8 cellular contexts compared by ENCODE assay signal in the genomic region with DNA sequence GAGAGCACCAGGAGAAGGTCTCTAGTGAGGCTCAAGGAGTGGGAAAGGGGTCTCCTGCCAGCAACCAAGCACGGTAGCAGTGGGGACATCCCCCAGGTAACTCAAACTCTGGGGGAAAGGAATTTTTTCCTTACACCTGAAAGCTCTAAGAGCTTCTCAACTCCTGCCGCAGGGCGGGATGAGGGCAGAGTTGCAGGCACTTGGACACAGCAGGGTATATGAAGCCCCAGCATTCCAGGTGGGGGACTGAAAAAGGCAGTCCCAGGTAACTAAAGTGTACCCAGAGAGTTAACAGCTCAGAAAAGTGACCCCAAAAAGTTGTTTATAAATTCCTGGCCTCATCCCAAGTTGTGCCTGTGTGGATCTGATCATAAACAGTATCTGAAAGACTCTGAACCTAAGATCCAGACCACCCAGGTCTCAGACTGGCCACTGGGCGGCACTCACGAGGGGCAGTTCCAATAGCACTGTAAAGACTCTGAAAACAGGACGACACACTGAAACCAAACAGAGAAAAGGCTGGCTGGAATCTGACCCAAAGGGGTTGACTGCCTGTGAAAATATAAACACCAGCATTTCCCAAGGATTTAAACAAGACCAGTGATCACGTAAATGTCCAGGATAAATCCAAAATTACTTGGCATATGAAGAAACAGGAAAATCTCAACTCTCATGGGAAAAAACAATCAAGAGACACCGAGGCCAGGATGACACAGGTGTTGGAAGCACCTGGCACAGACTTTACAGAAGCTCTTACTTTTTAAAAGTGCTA. TPM values are rescaled to one million over a fixed set of nuclear protein-coding genes. Genes with fewer than 3 reads are reported as not detected.
DNase-seq lines count a peak whose midpoint lies in the region; ATAC-seq and TF ChIP-seq lines count a peak whose summit lies in the region.

No MANE protein-coding gene starts in this region.

- no peak for ATAC-seq in HG02678 (IDR thresholded peaks at IDR 0.05; ENCODE audit: unreplicated experiment)

- H3K9ac ChIP-seq in SK-N-SH (no peak overlapping the region), neural cell (ENCODE audit: low read length) (no peak overlapping the region)

- no peaks in the 10 kb centered on the region for H3K36me3 ChIP-seq in SK-N-SH (replicated peaks in 1 of 2; ENCODE audit: control insufficient read depth in 1 of 2, insufficient read depth in 2 of 2, low read length in 1 of 2)
- no peaks in the 10 kb centered on the region for H3K36me3 ChIP-seq in neural cell (ENCODE audit: insufficient read depth, low read length)

- H3K9me2 ChIP-seq in SK-N-SH (no peaks in the 10 kb centered on the region), neural cell (ENCODE audit: insufficient read depth, low read length) (no peaks in the 10 kb centered on the region)

- H3K27me3 ChIP-seq in SK-N-SH (ENCODE audit: insufficient read depth) (no peaks in the 10 kb centered on the region), neural cell (ENCODE audit: insufficient read depth, low read depth, low read length) (no peaks in the 10 kb centered on the region)

- H3K27ac ChIP-seq in SK-N-SH (ENCODE audit: low read depth in 2 of 2, low read length in 1 of 2): no peak overlapping the region
- no peak overlapping the region for H3K27ac ChIP-seq in neural cell (ENCODE audit: low read length)

- no peaks in the 10 kb centered on the region for H3K9me3 ChIP-seq in SK-N-SH
- no peaks in the 10 kb centered on the region for H3K9me3 ChIP-seq in neural cell (ENCODE audit: low read length)

- CTCF ChIA-PET in SK-N-SH (lab: Yijun Ruan, JAX): interaction anchor here (0.7 to 3.9 kb wide), 18 partner anchors 9 to 409 kb away, joined by 3 to 30 read pairs (median 4); no protein-coding TSS in a partner anchor

- TF ChIP-seq CTCF in SK-N-SH (IDR thresholded peaks at IDR 0.05) (peak; percentile 82), neural cell (IDR thresholded peaks at IDR 0.05; ENCODE audit: poor library complexity, severe bottlenecking) (peak; percentile 35)

- POLR2A ChIA-PET in SK-N-SH (lab: Yijun Ruan, JAX): no interaction called here

- no peaks in the 10 kb centered on the region for H3K79me2 ChIP-seq in SK-N-SH (ENCODE audit: insufficient read depth)
- no peaks in the 10 kb centered on the region for H3K79me2 ChIP-seq in neural cell (replicated peaks; ENCODE audit: insufficient read depth, low read length)

- H4K20me1 ChIP-seq in SK-N-SH (ENCODE audit: insufficient read depth) (no peaks in the 10 kb centered on the region), neural cell (ENCODE audit: insufficient read depth) (no peaks in the 10 kb centered on the region)

- TF ChIP-seq RAD21 in SK-N-SH (IDR thresholded peaks at IDR 0.05; ENCODE audit: low read length) (peak; percentile 70), neural cell (conservative IDR thresholded peaks at IDR 0.05) (no peak)

- TF ChIP-seq EP300 in SK-N-SH (IDR thresholded peaks at IDR 0.05; ENCODE audit: borderline replicate concordance in 1 of 2, low read depth in 1 of 2, low read length in 1 of 2) (no peak), neural cell (conservative IDR thresholded peaks at IDR 0.05; ENCODE audit: poor library complexity, severe bottlenecking) (no peak)

- peak overlapping the region; percentile 20 for H2AFZ ChIP-seq in SK-N-SH (ENCODE audit: low read depth)
- no peak overlapping the region for H2AFZ ChIP-seq in neural cell (ENCODE audit: low read depth, low read length)

- DNase-seq in DMS153 (lab: John Stamatoyannopoulos, UW): peak; percentile 51
- peak; percentile 28 for DNase-seq in HuH-7.5 (ENCODE audit: low spot score)
- peak; percentile 73 for DNase-seq in SK-N-SH
- peak; percentile 72 for DNase-seq in fibroblast of gingiva (ENCODE audit: low read depth)
- no peak for DNase-seq in activated naive CD4-positive, alpha-beta T cell treated with Interleukin-2 at 50 U/mL for 16 hours
- DNase-seq in NCI-H1436 (lab: John Stamatoyannopoulos, UW): no peak

- peaks cover 11 to 13% of the 10 kb centered on the region in 2 experiments; a peak in 2 of 4 replicates for H3K4me1 ChIP-seq in SK-N-SH (ENCODE audit: control insufficient read depth in 1 of 2, insufficient read depth in 2 of 2, low read depth in 1 of 2, low read length in 1 of 2)

- WGBS in SK-N-SH (ENCODE audit: low lambda C conversion rate): 42% methylated on average over 8 of the region's 8 CpGs

- no peak overlapping the region for H3K4me2 ChIP-seq in SK-N-SH
- no peak overlapping the region for H3K4me2 ChIP-seq in neural cell (ENCODE audit: low read length)

- H3K4me3 ChIP-seq in SK-N-SH (ENCODE audit: low read depth in 2 of 2, low read length in 1 of 2): no peak overlapping the region; a peak in 1 of 4 replicates
- H3K4me3 ChIP-seq in neural cell (ENCODE audit: low read length): no peak overlapping the region

- peaks cover 11% of the 10 kb centered on the region for H3F3A ChIP-seq in SK-N-SH (replicated peaks; ENCODE audit: insufficient read depth)
- no peaks in the 10 kb centered on the region for H3F3A ChIP-seq in neural cell (ENCODE audit: insufficient read depth, low read length, poor library complexity, severe bottlenecking)

TF ChIP-seq in SK-N-SH, 30 proteins besides CTCF, POLR2A, EP300 and RAD21:
- peak; percentile 76 for TF ChIP-seq SMC3 (IDR thresholded peaks at IDR 0.05; ENCODE audit: low read depth, low read length)
- TF ChIP-seq NFIC (IDR thresholded peaks at IDR 0.05; ENCODE audit: borderline replicate concordance): 0 out of 2 replicates have a peak, but pooled peaks have one; percentile 23
- peak; percentile 33; the same call in 1 of the 2 replicates for TF ChIP-seq RCOR1 (IDR thresholded peaks at IDR 0.05; ENCODE audit: low read length)
- no peak for TF ChIP-seq JUND (IDR thresholded peaks at IDR 0.05)

TF ChIP-seq in neural cell, 6 proteins besides CTCF, POLR2A, EP300 and RAD21:
- TF ChIP-seq SMC3 (conservative IDR thresholded peaks at IDR 0.05; ENCODE audit: poor library complexity): peak; percentile 17
- TF ChIP-seq, protein P1, sequence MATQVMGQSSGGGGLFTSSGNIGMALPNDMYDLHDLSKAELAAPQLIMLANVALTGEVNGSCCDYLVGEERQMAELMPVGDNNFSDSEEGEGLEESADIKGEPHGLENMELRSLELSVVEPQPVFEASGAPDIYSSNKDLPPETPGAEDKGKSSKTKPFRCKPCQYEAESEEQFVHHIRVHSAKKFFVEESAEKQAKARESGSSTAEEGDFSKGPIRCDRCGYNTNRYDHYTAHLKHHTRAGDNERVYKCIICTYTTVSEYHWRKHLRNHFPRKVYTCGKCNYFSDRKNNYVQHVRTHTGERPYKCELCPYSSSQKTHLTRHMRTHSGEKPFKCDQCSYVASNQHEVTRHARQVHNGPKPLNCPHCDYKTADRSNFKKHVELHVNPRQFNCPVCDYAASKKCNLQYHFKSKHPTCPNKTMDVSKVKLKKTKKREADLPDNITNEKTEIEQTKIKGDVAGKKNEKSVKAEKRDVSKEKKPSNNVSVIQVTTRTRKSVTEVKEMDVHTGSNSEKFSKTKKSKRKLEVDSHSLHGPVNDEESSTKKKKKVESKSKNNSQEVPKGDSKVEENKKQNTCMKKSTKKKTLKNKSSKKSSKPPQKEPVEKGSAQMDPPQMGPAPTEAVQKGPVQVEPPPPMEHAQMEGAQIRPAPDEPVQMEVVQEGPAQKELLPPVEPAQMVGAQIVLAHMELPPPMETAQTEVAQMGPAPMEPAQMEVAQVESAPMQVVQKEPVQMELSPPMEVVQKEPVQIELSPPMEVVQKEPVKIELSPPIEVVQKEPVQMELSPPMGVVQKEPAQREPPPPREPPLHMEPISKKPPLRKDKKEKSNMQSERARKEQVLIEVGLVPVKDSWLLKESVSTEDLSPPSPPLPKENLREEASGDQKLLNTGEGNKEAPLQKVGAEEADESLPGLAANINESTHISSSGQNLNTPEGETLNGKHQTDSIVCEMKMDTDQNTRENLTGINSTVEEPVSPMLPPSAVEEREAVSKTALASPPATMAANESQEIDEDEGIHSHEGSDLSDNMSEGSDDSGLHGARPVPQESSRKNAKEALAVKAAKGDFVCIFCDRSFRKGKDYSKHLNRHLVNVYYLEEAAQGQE (IDR thresholded peaks at IDR 0.05; ENCODE audit: borderline replicate concordance): no peak

RNA-seq across cellular contexts. Expression of a gene that starts 47.5 kb away (rescaled TPM):
- polyA plus RNA-seq in SK-N-SH (2012; rRNA removed) (1.1 TPM in 2 replicates), neural cell (0.54 and 0.89 TPM in 2 replicates)
- polyA plus RNA-seq in SK-N-SH (2012; cell fraction: cytosol; rRNA removed): 1.1 and 1.7 TPM in 2 replicates
- polyA plus RNA-seq in SK-N-SH (2012; cell fraction: nucleus; rRNA removed): 1.0 and 1.3 TPM in 2 replicates
- polyA minus RNA-seq in neural cell: 1.7 and 3.2 TPM in 2 replicates

RNA-seq across cellular contexts. Expression of a gene that starts 47.6 kb away (rescaled TPM):
- polyA plus RNA-seq in SK-N-SH (2012; rRNA removed) (9.6 and 10.4 TPM in 2 replicates), neural cell (20.3 and 21.5 TPM in 2 replicates)
- polyA plus RNA-seq in SK-N-SH (2012; cell fraction: cytosol; rRNA removed): 8.6 and 10.1 TPM in 2 replicates
- 11.7 and 12.3 TPM in 2 replicates for polyA plus RNA-seq in SK-N-SH (2012; cell fraction: nucleus; rRNA removed)
- 44.1 TPM in 2 replicates for polyA minus RNA-seq in neural cell

Comparison
In these comparisons a context has a peak if more than half of its experiments do, and no peak if none do; other contexts are left out.
1. DNase-seq: peak in DMS153 (single experiment), HuH-7.5 (single experiment), SK-N-SH (single experiment) and fibroblast of gingiva (single experiment); none in activated naive CD4-positive, alpha-beta T cell treated with Interleukin-2 at 50 U/mL for 16 hours (single experiment) and NCI-H1436 (single experiment).